1 cellular context compared by ENCODE assay signal in the genomic region with DNA sequence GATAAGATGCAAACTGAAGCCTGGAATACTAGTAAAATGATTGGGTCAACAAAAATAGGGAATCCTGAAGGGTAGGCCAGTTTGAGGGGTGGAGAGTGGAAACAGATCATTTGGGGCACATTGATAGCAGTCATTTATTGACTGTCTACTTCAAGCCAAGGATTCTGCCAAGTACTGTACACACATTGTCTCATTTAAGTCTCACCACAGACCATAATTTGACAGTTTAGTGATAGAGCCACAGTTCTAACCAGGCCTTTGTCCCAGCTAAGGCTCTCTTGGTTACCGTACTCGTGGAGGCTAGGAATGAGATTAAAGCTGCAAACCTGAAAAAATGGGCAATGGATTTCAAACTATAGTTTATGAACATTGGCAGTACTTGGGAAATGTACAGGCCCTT.
TF ChIP-seq lines count a peak whose summit lies in the region.

No MANE protein-coding gene starts in this region.

TF ChIP-seq in A549, 52 proteins besides CTCF, POLR2A, EP300 and RAD21 (continued from another document):
- TF ChIP-seq CHD2 (IDR thresholded peaks at IDR 0.05; ENCODE audit: low read length, partially characterized antibody) (no peak), TFCP2L1 (CRISPR knock-in tag; IDR thresholded peaks at IDR 0.05) (no peak), HOXA7 (CRISPR knock-in tag; IDR thresholded peaks at IDR 0.05) (no peak), NFE2L2 (conservative IDR thresholded peaks at IDR 0.05; ENCODE audit: low read length) (no peak)
- TF ChIP-seq, protein P1, sequence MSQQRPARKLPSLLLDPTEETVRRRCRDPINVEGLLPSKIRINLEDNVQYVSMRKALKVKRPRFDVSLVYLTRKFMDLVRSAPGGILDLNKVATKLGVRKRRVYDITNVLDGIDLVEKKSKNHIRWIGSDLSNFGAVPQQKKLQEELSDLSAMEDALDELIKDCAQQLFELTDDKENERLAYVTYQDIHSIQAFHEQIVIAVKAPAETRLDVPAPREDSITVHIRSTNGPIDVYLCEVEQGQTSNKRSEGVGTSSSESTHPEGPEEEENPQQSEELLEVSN (IDR thresholded peaks at IDR 0.05; ENCODE audit: borderline replicate concordance, low read depth) = no peak
TF ChIP-seq in A549: peak in this region for 0.
